In genomic region chr12:62631531-62632520, GRCh38 we compare ENCODE assay signal across 8 cellular contexts.
DNase-seq lines count a peak whose midpoint lies in the region; ATAC-seq, FAIRE-seq and TF ChIP-seq lines count a peak whose summit lies in the region.

No MANE protein-coding gene starts in this region.

- no peak for TF ChIP-seq POLR2A in uterus (IDR thresholded peaks at IDR 0.05)

- intact Hi-C loops in uterus (cut with DNase I; ENCODE audit: low total_unique reads) = no loop called here

- peaks cover 0 to 3% of the 10 kb centered on the region in 2 donors for H3K4me1 ChIP-seq in uterus

- peak; percentile 73 for DNase-seq in GM10248 (ENCODE audit: extremely low spot score)
- DNase-seq in HFF-Myc (ENCODE audit: extremely low read depth, low read depth) = peak; percentile 35
- peak; percentile 63 for DNase-seq in NCI-H345 treated with DMSO at 0.1 percent for 48 hours (lab: John Stamatoyannopoulos, UW; ENCODE audit: unreplicated experiment)
- peak; percentile 66 to 74 for DNase-seq in frontal cortex (ENCODE audit: low spot score in 2 of 2)
- peak in 6 of 10 donors; percentile 10 to 23 (median 16) for DNase-seq in naive thymus-derived CD8-positive, alpha-beta T cell
- peak; percentile 71 to 76 for DNase-seq in uterus
- DNase-seq in NCI-H1105 (lab: John Stamatoyannopoulos, UW) = no peak

- H3K4me3 ChIP-seq in HFF-Myc (replicated peaks; ENCODE audit: low read depth, low read length) (peak overlapping the region; percentile 45), uterus (peak overlapping the region; percentile 43)

- FAIRE-seq in frontal cortex (lab: Jason Lieb, UNC) = no peak

- peaks cover 6% of the 10 kb centered on the region for H3K36me3 Mint-ChIP-seq in activated naive CD4-positive, alpha-beta T cell treated with anti-CD3 and anti-CD28 coated beads, Interleukin-2, amount 50 U/mL, for 24 hours
- peaks cover 0 to 13% (median 0%) of the 10 kb centered on the region in 3 donors for H3K36me3 Mint-ChIP-seq in naive thymus-derived CD8-positive, alpha-beta T cell

- CTCF ChIA-PET in GM10248 (lab: Yijun Ruan, JAX) = interaction anchor here (1.0 to 1.3 kb wide), 4 partner anchors 9 to 57 kb away, joined by 3 to 5 read pairs (median 3); no protein-coding TSS in a partner anchor

- H3K36me3 ChIP-seq in uterus = no peaks in the 10 kb centered on the region

- H3K27me3 Mint-ChIP-seq in activated naive CD4-positive, alpha-beta T cell treated with anti-CD3 and anti-CD28 coated beads, Interleukin-2, amount 50 U/mL, for 24 hours = peaks cover 48% of the 10 kb centered on the region
- H3K27me3 Mint-ChIP-seq in naive thymus-derived CD8-positive, alpha-beta T cell = peaks cover 47 to 77% (median 62%) of the 10 kb centered on the region in 5 donors

- POLR2A ChIA-PET in GM10248 (lab: Yijun Ruan, JAX) = no interaction called here
- POLR2A ChIA-PET in naive thymus-derived CD8-positive, alpha-beta T cell (lab: Charles Lee) = no interaction called here

- TF ChIP-seq CTCF in GM10248 (IDR thresholded peaks at IDR 0.05; ENCODE audit: control extremely low read depth, extremely low read depth, low read depth, missing control alignments) = peak; percentile 41
- peak; percentile 37 for TF ChIP-seq CTCF in HFF-Myc (IDR thresholded peaks at IDR 0.05; ENCODE audit: low read depth, low read length, missing control alignments)
- peak in 3 of 4 experiments; percentile 24 to 45 (median 43) for TF ChIP-seq CTCF in uterus (IDR thresholded peaks at IDR 0.05)

- H3K27me3 ChIP-seq in uterus = no peaks in the 10 kb centered on the region

- peaks cover 11% of the 10 kb centered on the region for H3K4me1 Mint-ChIP-seq in activated naive CD4-positive, alpha-beta T cell treated with anti-CD3 and anti-CD28 coated beads, Interleukin-2, amount 50 U/mL, for 24 hours
- H3K4me1 Mint-ChIP-seq in naive thymus-derived CD8-positive, alpha-beta T cell = peaks cover 4 to 16% (median 14%) of the 10 kb centered on the region in 4 donors

- H3K27ac ChIP-seq in uterus = peak overlapping the region; percentile 80 to 83

- H3K9me3 Mint-ChIP-seq in activated naive CD4-positive, alpha-beta T cell treated with anti-CD3 and anti-CD28 coated beads, Interleukin-2, amount 50 U/mL, for 24 hours = no peaks in the 10 kb centered on the region
- no peaks in the 10 kb centered on the region for H3K9me3 Mint-ChIP-seq in naive thymus-derived CD8-positive, alpha-beta T cell

- no peaks in the 10 kb centered on the region for H3K9me3 ChIP-seq in uterus

- peak overlapping the region; percentile 82 for H3K4me3 Mint-ChIP-seq in activated naive CD4-positive, alpha-beta T cell treated with anti-CD3 and anti-CD28 coated beads, Interleukin-2, amount 50 U/mL, for 24 hours
- peak overlapping the region; percentile 77 to 95 (median 85) for H3K4me3 Mint-ChIP-seq in naive thymus-derived CD8-positive, alpha-beta T cell

- peak; percentile 63 to 73 for ATAC-seq in naive thymus-derived CD8-positive, alpha-beta T cell

- H3K27ac Mint-ChIP-seq in activated naive CD4-positive, alpha-beta T cell treated with anti-CD3 and anti-CD28 coated beads, Interleukin-2, amount 50 U/mL, for 24 hours = peak overlapping the region; percentile 9
- H3K27ac Mint-ChIP-seq in naive thymus-derived CD8-positive, alpha-beta T cell = peak overlapping the region in 4 of 10 donors; percentile 6 to 60 (median 46)
